In genomic region chr1:87786861-87787548, GRCh38 we compare ENCODE assay signal across 23 cellular contexts.
"Had no signal": no experiment of that assay in that cellular context is flagged by ENCODE, and none has a peak within 500 bp of the region (broad histone marks: within the 10 kb centered on the region; RNA-seq: fewer than 3 reads in every experiment).

No MANE protein-coding gene starts in this region.

- H3K27ac ChIP-seq: brain microvascular endothelial cell, colonic mucosa, gastrocnemius medialis, left lung, parathyroid adenoma, upper lobe of right lung had no signal

- H3K79me2 ChIP-seq: parathyroid adenoma had no signal

- H3K27me3 ChIP-seq: brain microvascular endothelial cell, colonic mucosa, gastrocnemius medialis, left lung, stomach, upper lobe of right lung had no signal

- H3K9me3 Mint-ChIP-seq: activated naive CD8-positive, alpha-beta T cell treated with anti-CD3 and anti-CD28 coated beads, Interleukin-2, amount 50 U/mL, for 24 hours; activated T-helper 1 cell treated with anti-CD3 and anti-CD28 coated beads, Interleukin-12 subunit alpha, Interleukin-12 subunit beta, Interleukin-2, Interleukin-4 antibody, amounts not matched to agents 30 ng/mL and 10 ng/mL and 1 ng/mL, durations not matched to agents 14 hours and 24 hours and 36 hours; central memory CD8-positive, alpha-beta T cell; stimulated activated effector memory CD8-positive, alpha-beta T cell treated with anti-CD3 and anti-CD28 coated beads, Interleukin-12 subunit alpha, Interleukin-12 subunit beta, amount 100 ng/mL, for 72 hours had no signal

- H3K27me3 Mint-ChIP-seq: activated naive CD8-positive, alpha-beta T cell treated with anti-CD3 and anti-CD28 coated beads, Interleukin-2, amount 50 U/mL, for 24 hours had no signal

- H3K4me3 ChIP-seq: colonic mucosa, gastrocnemius medialis, left lung, stomach, upper lobe of right lung had no signal

- H3K4me1 ChIP-seq: colonic mucosa, gastrocnemius medialis, left lung, parathyroid adenoma, upper lobe of right lung had no signal

- H3K36me3 Mint-ChIP-seq: stimulated activated effector memory CD8-positive, alpha-beta T cell treated with anti-CD3 and anti-CD28 coated beads, Interleukin-12 subunit alpha, Interleukin-12 subunit beta, amount 100 ng/mL, for 72 hours; WTC11 had no signal

- H3K4me3 Mint-ChIP-seq: activated CD4-positive, alpha-beta T cell treated with anti-CD3 and anti-CD28 coated beads for 36 hours; activated naive CD8-positive, alpha-beta T cell treated with anti-CD3 and anti-CD28 coated beads, Interleukin-2, amount 50 U/mL, for 24 hours; activated T-helper 1 cell treated with anti-CD3 and anti-CD28 coated beads, Interleukin-12 subunit alpha, Interleukin-12 subunit beta, Interleukin-2, Interleukin-4 antibody, amounts not matched to agents 30 ng/mL and 10 ng/mL and 1 ng/mL, durations not matched to agents 14 hours and 24 hours and 36 hours; central memory CD8-positive, alpha-beta T cell; naive thymus-derived CD4-positive, alpha-beta T cell; stimulated activated effector memory CD8-positive, alpha-beta T cell treated with anti-CD3 and anti-CD28 coated beads, Interleukin-12 subunit alpha, Interleukin-12 subunit beta, amount 100 ng/mL, for 72 hours; WTC11 had no signal

- H3K36me3 ChIP-seq: brain microvascular endothelial cell, colonic mucosa, gastrocnemius medialis, left lung, stomach, upper lobe of right lung had no signal

- DNase-seq: activated CD4-positive, alpha-beta T cell treated with anti-CD3 and anti-CD28 coated beads for 36 hours; activated CD4-positive, alpha-beta T cell treated with anti-CD3 and anti-CD28 coated beads, Interleukin-2, amount 50 U/mL, for 48 hours; activated naive CD4-positive, alpha-beta T cell; activated naive CD8-positive, alpha-beta T cell treated with anti-CD3 and anti-CD28 coated beads, Interleukin-2, amount 50 U/mL, for 24 hours; activated T-cell treated with anti-CD3 and anti-CD28 coated beads for 4 hours; anterior cingulate cortex; colonic mucosa; gastrocnemius medialis; head of caudate nucleus; left lung; naive thymus-derived CD4-positive, alpha-beta T cell; stimulated activated CD4-positive, alpha-beta T cell treated with anti-CD3 and anti-CD28 coated beads, Interleukin-4, amount 100 ng/mL, for 24 hours; stomach; T-helper 1 cell; T-helper 9 cell; upper lobe of right lung had no signal

- ATAC-seq: activated CD4-positive, alpha-beta T cell treated with anti-CD3 and anti-CD28 coated beads for 36 hours; activated naive CD8-positive, alpha-beta T cell treated with anti-CD3 and anti-CD28 coated beads, Interleukin-2, amount 50 U/mL, for 24 hours; gastrocnemius medialis; left lung; naive thymus-derived CD4-positive, alpha-beta T cell; sciatic nerve; stimulated activated effector memory CD8-positive, alpha-beta T cell treated with anti-CD3 and anti-CD28 coated beads, Interleukin-12 subunit alpha, Interleukin-12 subunit beta, amount 100 ng/mL, for 72 hours; upper lobe of right lung; WTC11 had no signal

- H3K4me1 Mint-ChIP-seq: activated CD4-positive, alpha-beta T cell treated with anti-CD3 and anti-CD28 coated beads for 36 hours; activated naive CD8-positive, alpha-beta T cell treated with anti-CD3 and anti-CD28 coated beads, Interleukin-2, amount 50 U/mL, for 24 hours; central memory CD8-positive, alpha-beta T cell; stimulated activated effector memory CD8-positive, alpha-beta T cell treated with anti-CD3 and anti-CD28 coated beads, Interleukin-12 subunit alpha, Interleukin-12 subunit beta, amount 100 ng/mL, for 72 hours had no signal

- H3K9ac ChIP-seq: parathyroid adenoma had no signal

- H3K27ac Mint-ChIP-seq: activated CD4-positive, alpha-beta T cell treated with anti-CD3 and anti-CD28 coated beads for 36 hours; activated naive CD8-positive, alpha-beta T cell treated with anti-CD3 and anti-CD28 coated beads, Interleukin-2, amount 50 U/mL, for 24 hours; activated T-helper 1 cell treated with anti-CD3 and anti-CD28 coated beads, Interleukin-12 subunit alpha, Interleukin-12 subunit beta, Interleukin-2, Interleukin-4 antibody, amounts not matched to agents 30 ng/mL and 10 ng/mL and 1 ng/mL, durations not matched to agents 14 hours and 24 hours and 36 hours; stimulated activated effector memory CD8-positive, alpha-beta T cell treated with anti-CD3 and anti-CD28 coated beads, Interleukin-12 subunit alpha, Interleukin-12 subunit beta, amount 100 ng/mL, for 72 hours; WTC11 had no signal
